Comparison of ENCODE assay signal across 7 cellular contexts in the genomic region with DNA sequence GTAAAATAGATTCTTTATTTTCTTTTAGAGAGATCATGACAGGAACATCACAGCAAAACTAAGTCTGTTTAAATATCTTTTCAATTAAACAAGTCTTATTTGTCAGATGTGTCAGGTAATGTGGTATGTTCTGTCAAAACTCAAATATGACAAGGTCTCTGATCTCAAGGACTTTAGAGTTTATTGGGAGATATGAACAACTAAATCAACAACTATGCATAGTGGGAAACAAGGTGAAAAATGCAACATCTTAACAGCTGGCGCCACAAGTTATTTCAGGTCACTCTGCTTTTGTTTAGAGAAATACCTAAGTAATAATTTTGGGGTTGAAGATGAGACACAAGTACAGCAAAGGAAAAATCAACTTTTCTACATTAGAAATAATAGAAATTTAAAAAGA.
"Had no signal": no experiment of that assay in that cellular context is flagged by ENCODE, and none has a peak within 500 bp of the region (broad histone marks: within the 10 kb centered on the region; RNA-seq: fewer than 3 reads in every experiment).

No MANE protein-coding gene starts in this region.

- ATAC-seq: HCT116, K562 had no signal

- DNase-seq: GM23248, GOT3, H7, IMR-90 had no signal

- H3K4me1 ChIP-seq: HAP-1 had no signal

- H3K9me3 ChIP-seq: HAP-1 had no signal

- H3K27ac ChIP-seq: GM23248 had no signal

- H2AFZ ChIP-seq: GM23248 had no signal

- H3K4me3 ChIP-seq: GM23248, HAP-1, K562 had no signal

- H3K36me3 ChIP-seq: HAP-1 had no signal

- H3K9ac ChIP-seq: GM23248 had no signal
